Comparison of ENCODE assay signal across 8 cellular contexts in the genomic region with DNA sequence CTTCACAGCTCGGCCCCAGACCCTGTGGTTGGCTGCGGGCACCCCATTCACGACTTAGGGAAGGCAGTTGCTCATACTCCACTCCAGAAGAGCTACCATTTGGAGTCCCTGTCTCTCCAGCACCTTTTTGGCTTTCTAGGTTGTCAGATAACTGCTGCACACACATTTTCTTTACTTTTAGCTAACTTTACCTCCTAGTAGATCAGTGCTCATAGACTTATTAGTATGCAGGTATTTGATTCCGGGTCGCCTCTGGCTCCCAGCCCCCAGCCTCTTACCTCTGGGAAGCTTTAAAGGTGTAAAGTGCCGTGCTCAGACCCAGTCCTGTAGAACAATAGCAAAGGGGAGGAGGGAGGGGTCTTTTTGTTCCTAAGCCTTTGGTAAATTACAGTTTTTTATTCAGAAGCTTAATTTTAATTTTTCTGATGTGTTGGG.
DNase-seq lines count a peak whose midpoint lies in the region; ATAC-seq and TF ChIP-seq lines count a peak whose summit lies in the region.

No MANE protein-coding gene starts in this region.

- no peak overlapping the region for H2BK20ac ChIP-seq in H9 (ENCODE audit: low read depth, low read length, poor library complexity, severe bottlenecking)

- H3K14ac ChIP-seq in H9 (ENCODE audit: insufficient read depth, low read length) = peak overlapping the region; percentile 87

- no peak overlapping the region for H4K8ac ChIP-seq in H9 (replicated peaks; ENCODE audit: insufficient read length, low read depth, low read length)

- H3K4me3 ChIP-seq in ACC112 (ENCODE audit: low read depth, low read length) (peak overlapping the region; percentile 79), thyroid gland (replicated peaks in 1 of 3) (peak overlapping the region; percentile 29 to 59 (median 42))

- intact Hi-C loops in thyroid gland (cut with DNase I) = no loop called here

- no CpG with 5 or more reads among the region's 6 CpGs for WGBS in H9 (ENCODE audit: extremely low coverage, insufficient read length, low lambda C conversion rate)
- 20 to 36% methylated on average over 6 of the region's 6 CpGs for WGBS in thyroid gland, 2 donors

- H3K9me3 Mint-ChIP-seq in H9 = no peaks in the 10 kb centered on the region; a peak in 1 of 5 replicates
- H3K9me3 Mint-ChIP-seq in activated naive CD8-positive, alpha-beta T cell treated with anti-CD3 and anti-CD28 coated beads for 36 hours = no peaks in the 10 kb centered on the region

- H4K20me1 ChIP-seq in H9 (ENCODE audit: control insufficient read depth, insufficient read depth, insufficient read length) = no peaks in the 10 kb centered on the region

- no peak overlapping the region for H4K91ac ChIP-seq in H9 (ENCODE audit: insufficient read length, low read depth, low read length)

- H3K27ac ChIP-seq in ACC112 (ENCODE audit: low read depth, low read length) (peak overlapping the region; percentile 96), H9 (ENCODE audit: insufficient read length, low read depth, low read length) (peak overlapping the region; percentile 29), thyroid gland (peak overlapping the region; percentile 54 to 96 (median 95))

- no peak for TF ChIP-seq POLR2A in thyroid gland (IDR thresholded peaks at IDR 0.05)

- H2AK5ac ChIP-seq in H9 (ENCODE audit: insufficient read length, low read length) = no peak overlapping the region

- H3K23ac ChIP-seq in H9 (ENCODE audit: insufficient read length, low read depth, low read length) = no peak overlapping the region

- H3K27me3 ChIP-seq in ACC112 (ENCODE audit: insufficient read depth, low read length) (no peaks in the 10 kb centered on the region), H9 (ENCODE audit: insufficient read depth, low read length) (no peaks in the 10 kb centered on the region), thyroid gland (no peaks in the 10 kb centered on the region)

- H2AFZ ChIP-seq in ACC112 (ENCODE audit: low read length, unreplicated experiment) (no peak overlapping the region), H9 (ENCODE audit: low read length) (no peak overlapping the region)

- H3K79me2 ChIP-seq in ACC112 (ENCODE audit: control insufficient read depth, insufficient read depth, low read length, unreplicated experiment) = peaks cover 57% of the 10 kb centered on the region
- peaks cover 27% of the 10 kb centered on the region; the same call in 1 of the 2 replicates for H3K79me2 ChIP-seq in H9 (ENCODE audit: insufficient read depth, low read length)

- H3K4me1 Mint-ChIP-seq in H9 = peaks cover 42 to 48% of the 10 kb centered on the region in 2 experiments
- peaks cover 44% of the 10 kb centered on the region for H3K4me1 Mint-ChIP-seq in activated naive CD8-positive, alpha-beta T cell treated with anti-CD3 and anti-CD28 coated beads for 36 hours

- no peak overlapping the region for H2BK15ac ChIP-seq in H9 (ENCODE audit: low read depth, low read length)

- peak overlapping the region; percentile 96 to 99 (median 98) for H3K27ac Mint-ChIP-seq in H9
- peak overlapping the region; percentile 95 for H3K27ac Mint-ChIP-seq in activated naive CD8-positive, alpha-beta T cell treated with anti-CD3 and anti-CD28 coated beads for 36 hours

- H3K56ac ChIP-seq in H9 (ENCODE audit: insufficient read length, low read depth, low read length) = no peak overlapping the region

- H3K4me2 ChIP-seq in H9 (ENCODE audit: insufficient read depth, insufficient read length, low read length) = peak overlapping the region; percentile 76

- H3T11ph ChIP-seq in H9 (ENCODE audit: low read length) = no peak overlapping the region

- H3K23me2 ChIP-seq in H9 (ENCODE audit: insufficient read length, low read depth, low read length, poor library complexity, severe bottlenecking) = peaks cover 13% of the 10 kb centered on the region

- ATAC-seq in GM18868 (IDR thresholded peaks at IDR 0.05; ENCODE audit: unreplicated experiment) = no peak

- no peaks in the 10 kb centered on the region; the same call in 1 of the 2 replicates for H3K27me3 Mint-ChIP-seq in H9 (ENCODE audit: low read depth)
- no peaks in the 10 kb centered on the region for H3K27me3 Mint-ChIP-seq in activated naive CD8-positive, alpha-beta T cell treated with anti-CD3 and anti-CD28 coated beads for 36 hours

- H3K9ac ChIP-seq in H9 (ENCODE audit: extremely low read depth, insufficient read length, low read length) = peak overlapping the region; percentile 85

- H3K36me3 Mint-ChIP-seq in H9 (ENCODE audit: insufficient read depth in 1 of 3, low read depth in 3 of 3) = peaks cover 0 to 12% (median 4%) of the 10 kb centered on the region in 3 experiments; a peak in 3 of 7 replicates
- H3K36me3 Mint-ChIP-seq in activated naive CD8-positive, alpha-beta T cell treated with anti-CD3 and anti-CD28 coated beads for 36 hours = peaks cover 21% of the 10 kb centered on the region

- no peak overlapping the region for H2BK12ac ChIP-seq in H9 (ENCODE audit: insufficient read length, low read depth, low read length)

- H3K18ac ChIP-seq in H9 (ENCODE audit: insufficient read length, low read depth, low read length) = peak overlapping the region; percentile 15

- H3K9me3 ChIP-seq in H9 (ENCODE audit: control insufficient read depth, low read depth, low read length) (no peaks in the 10 kb centered on the region), thyroid gland (no peaks in the 10 kb centered on the region)

- peaks cover 59% of the 10 kb centered on the region for H3K4me1 ChIP-seq in ACC112 (ENCODE audit: control insufficient read depth, insufficient read depth, low read length, unreplicated experiment)
- H3K4me1 ChIP-seq in H9 (ENCODE audit: insufficient read depth, low read length) = no peaks in the 10 kb centered on the region; the same call in 1 of the 2 replicates
- peaks cover 39 to 68% of the 10 kb centered on the region in 2 donors for H3K4me1 ChIP-seq in thyroid gland

- TF ChIP-seq CTCF in H9 (conservative IDR thresholded peaks at IDR 0.05) = no peak
- no peak for TF ChIP-seq CTCF in thyroid gland (IDR thresholded peaks at IDR 0.05)
- no peak for TF ChIP-seq CTCF in GM20000 (IDR thresholded peaks at IDR 0.05; ENCODE audit: extremely low read depth, missing control alignments)

- no peak overlapping the region for H2BK120ac ChIP-seq in H9 (ENCODE audit: low read depth, low read length, poor library complexity, severe bottlenecking)

- H3K36me3 ChIP-seq in ACC112 (ENCODE audit: insufficient read depth, low read length) (no peaks in the 10 kb centered on the region), thyroid gland (no peaks in the 10 kb centered on the region)

- no peak overlapping the region for H3K4ac ChIP-seq in H9 (ENCODE audit: low read depth, low read length)

- DNase-seq in H9 (no peak), kidney tubule cell (ENCODE audit: low spot score) (peak; percentile 64), thyroid gland (peak in 1 of 2 donors; percentile 32), GM20000 (ENCODE audit: low spot score) (no peak)
- DNase-seq in activated naive CD8-positive, alpha-beta T cell treated with anti-CD3 and anti-CD28 coated beads for 36 hours = no peak
- no peak for DNase-seq in stimulated activated naive CD4-positive, alpha-beta T cell treated with Interleukin-2 at 50 U/mL for 16 hours (lab: John Stamatoyannopoulos, UW)

- peak overlapping the region; percentile 94 to 96 for H3K4me3 Mint-ChIP-seq in H9
- peak overlapping the region; percentile 90 for H3K4me3 Mint-ChIP-seq in activated naive CD8-positive, alpha-beta T cell treated with anti-CD3 and anti-CD28 coated beads for 36 hours

- peaks cover 4% of the 10 kb centered on the region for H3K79me1 ChIP-seq in H9 (ENCODE audit: insufficient read depth, low read depth, low read length, poor library complexity, severe bottlenecking)

- no peak overlapping the region for H2BK5ac ChIP-seq in H9 (ENCODE audit: insufficient read length, low read length)

- H4K5ac ChIP-seq in H9 (ENCODE audit: insufficient read length, low read depth, low read length) = no peak overlapping the region

Comparison
In these comparisons a context has a peak if more than half of its experiments do, and no peak if none do; other contexts are left out.
1. H3K27ac ChIP-seq: peak in every context shown above with its lines; median percentile 96 in ACC112; 95 in thyroid gland; 29 in H9.